Comparison of ENCODE assay signal across 9 cellular contexts in genomic region chr2:27080140-27080469, GRCh38. TPM values are rescaled to one million over a fixed set of nuclear protein-coding genes. Genes with fewer than 3 reads are reported as not detected.
DNase-seq lines count a peak whose midpoint lies in the region; ATAC-seq and TF ChIP-seq lines count a peak whose summit lies in the region.
"Had no signal": no experiment of that assay in that cellular context is flagged by ENCODE, and none has a peak within 500 bp of the region (broad histone marks: within the 10 kb centered on the region; RNA-seq: fewer than 3 reads in every experiment).

No MANE protein-coding gene starts in this region.

- CTCF ChIA-PET in activated CD4-positive, alpha-beta memory T cell treated with anti-CD3 and anti-CD28 coated beads for 36 hours (lab: Charles Lee): interaction anchor here (1.0 to 4.6 kb wide), 3 partner anchors 8 to 29 kb away, joined by 3 to 29 read pairs (median 12); partner anchors contain the start of genes AGBL5 and OST4

- in situ Hi-C loops in gastrocnemius medialis (cut with MboI; ENCODE audit: low sequenced_read_pairs in 4 of 4): loop anchor here (10.0 kb wide), 2 partner anchors 45 to 115 kb away; partner anchors contain the start of gene TMEM214 (in 3 of the 4)

- no peaks in the 10 kb centered on the region for H3K27me3 ChIP-seq in BLaER1
- H3K27me3 ChIP-seq in gastrocnemius medialis: no peaks in the 10 kb centered on the region

- TF ChIP-seq CTCF in fibroblast of villous mesenchyme (IDR thresholded peaks at IDR 0.05; ENCODE audit: insufficient read depth, low read depth, low read length): no peak
- no peak for TF ChIP-seq CTCF in gastrocnemius medialis (IDR thresholded peaks at IDR 0.05 in 4 of 5, conservative IDR thresholded peaks at IDR 0.05 in 1 of 5)

- H3K36me3 Mint-ChIP-seq in activated CD4-positive, alpha-beta memory T cell treated with anti-CD3 and anti-CD28 coated beads for 36 hours: no peaks in the 10 kb centered on the region

- peak overlapping the region; percentile 100 for H3K4me2 ChIP-seq in BLaER1

- ATAC-seq in gastrocnemius medialis (no peak), HG02610 (IDR thresholded peaks at IDR 0.05; ENCODE audit: unreplicated experiment) (no peak)

- peaks cover 27% of the 10 kb centered on the region for H3K4me1 Mint-ChIP-seq in activated CD4-positive, alpha-beta memory T cell treated with anti-CD3 and anti-CD28 coated beads for 36 hours (ENCODE audit: low read depth)

- DNase-seq in activated CD4-positive, alpha-beta memory T cell treated with anti-CD3 and anti-CD28 coated beads for 36 hours: no peak
- DNase-seq in fibroblast of villous mesenchyme (ENCODE audit: low read depth) (no peak), gastrocnemius medialis (no peak), HT-29 (ENCODE audit: low spot score) (no peak), DMS79 treated with DMSO at 0.1 percent for 48 hours (lab: John Stamatoyannopoulos, UW) (no peak), NOMO-1 treated with dmso at 0.1 percent for 144 hours (lab: John Stamatoyannopoulos, UW; ENCODE audit: unreplicated experiment) (no peak)
- DNase-seq: DMS153 had no signal

- H3K4me3 ChIP-seq in BLaER1 (peak overlapping the region; percentile 82), fibroblast of villous mesenchyme (ENCODE audit: low read depth, low read length) (peak overlapping the region; percentile 94), gastrocnemius medialis (peak overlapping the region in 1 of 4 donors; percentile 51)

- no peaks in the 10 kb centered on the region for H3K9me3 ChIP-seq in BLaER1
- H3K9me3 ChIP-seq in gastrocnemius medialis: no peaks in the 10 kb centered on the region

- no peaks in the 10 kb centered on the region for H3K27me3 Mint-ChIP-seq in activated CD4-positive, alpha-beta memory T cell treated with anti-CD3 and anti-CD28 coated beads for 36 hours

- TF ChIP-seq POLR2A in gastrocnemius medialis (IDR thresholded peaks at IDR 0.05): no peak

- H3K4me1 ChIP-seq in BLaER1 (peaks cover 84% of the 10 kb centered on the region), gastrocnemius medialis (peaks cover 13 to 34% of the 10 kb centered on the region in 2 donors)

- H3K36me3 ChIP-seq in BLaER1 (peaks cover 36% of the 10 kb centered on the region), gastrocnemius medialis (no peaks in the 10 kb centered on the region)

- peaks cover 21% of the 10 kb centered on the region; the same call in 1 of the 2 replicates for H4K20me1 ChIP-seq in BLaER1

- H3K27ac ChIP-seq in BLaER1: peak overlapping the region; percentile 95
- H3K27ac ChIP-seq in gastrocnemius medialis: peak overlapping the region; percentile 75 to 95 (median 86)

- intact Hi-C loops in activated CD4-positive, alpha-beta memory T cell treated with anti-CD3 and anti-CD28 coated beads for 36 hours (cut with micrococcal nuclease): no loop called here
- intact Hi-C loops in gastrocnemius medialis (cut with DNase I; ENCODE audit: low total_unique reads): loop anchor here (10.0 kb wide), 1 partner anchor 295 kb away; the partner anchor contains the start of genes EIF2B4 and SNX17

- H3K4me3 Mint-ChIP-seq in activated CD4-positive, alpha-beta memory T cell treated with anti-CD3 and anti-CD28 coated beads for 36 hours: no peak overlapping the region

- peak overlapping the region; percentile 96 for H3K9ac ChIP-seq in BLaER1

- POLR2A ChIA-PET in activated CD4-positive, alpha-beta memory T cell treated with anti-CD3 and anti-CD28 coated beads for 36 hours (lab: Charles Lee): interaction anchor here (2.5 kb wide), 1 partner anchor 8 kb away, joined by 21 read pairs; the partner anchor contains the start of gene OST4

- no peaks in the 10 kb centered on the region for H3K9me3 Mint-ChIP-seq in activated CD4-positive, alpha-beta memory T cell treated with anti-CD3 and anti-CD28 coated beads for 36 hours

- H3K27ac Mint-ChIP-seq in activated CD4-positive, alpha-beta memory T cell treated with anti-CD3 and anti-CD28 coated beads for 36 hours: peak overlapping the region; percentile 44

RNA-seq across cellular contexts. Expression of gene EMILIN1, which starts 1.7 kb away (rescaled TPM):
- total RNA-seq in activated CD4-positive, alpha-beta memory T cell treated with anti-CD3 and anti-CD28 coated beads for 36 hours: under 1 TPM; 0.29 to 0.51 TPM
- total RNA-seq in fibroblast of villous mesenchyme (144 and 160 TPM in 2 replicates), gastrocnemius medialis (10 to 100 TPM in 2 of 4 donors, 1 to 10 TPM in 2; 6.8 to 18.2 (median 11.3) TPM)
- total RNA-seq in HT-29 (2014; rRNA removed; shearing (Covaris generic)): 0.65 and 1.1 TPM in 2 replicates

RNA-seq across cellular contexts. Expression of gene KHK, which starts 6.5 kb away (rescaled TPM):
- total RNA-seq in activated CD4-positive, alpha-beta memory T cell treated with anti-CD3 and anti-CD28 coated beads for 36 hours: 10 to 100 TPM; 12.7 to 13.3 TPM
- 0.97 and 1.3 TPM in 2 replicates for total RNA-seq in fibroblast of villous mesenchyme
- 1 to 10 TPM in 2 of 4 donors, under 1 TPM in 1, not detected in 1; 0.91 to 5.4 (median 1.3) TPM for total RNA-seq in gastrocnemius medialis
- 4.1 and 4.2 TPM in 2 replicates for total RNA-seq in HT-29 (2014; rRNA removed; shearing (Covaris generic))

RNA-seq across cellular contexts. Expression of gene OST4, which starts 8.7 kb away (rescaled TPM):
- total RNA-seq in activated CD4-positive, alpha-beta memory T cell treated with anti-CD3 and anti-CD28 coated beads for 36 hours: 100 to 1,000 TPM; 307 to 310 TPM
- 239 and 282 TPM in 2 replicates for total RNA-seq in fibroblast of villous mesenchyme
- 100 to 1,000 TPM; 191 to 283 (median 251) TPM for total RNA-seq in gastrocnemius medialis
- total RNA-seq in HT-29 (2014; rRNA removed; shearing (Covaris generic)): 107 and 127 TPM in 2 replicates

RNA-seq across cellular contexts. Expression of gene AGBL5, which starts 28.6 kb away (rescaled TPM):
- total RNA-seq in activated CD4-positive, alpha-beta memory T cell treated with anti-CD3 and anti-CD28 coated beads for 36 hours: 10 to 100 TPM; 12.9 to 14.1 TPM
- total RNA-seq in fibroblast of villous mesenchyme: 27.7 and 35.0 TPM in 2 replicates
- total RNA-seq in gastrocnemius medialis: 1 to 10 TPM; 4.9 to 6.2 (median 5.7) TPM
- total RNA-seq in HT-29 (2014; rRNA removed; shearing (Covaris generic)): 28.1 and 34.5 TPM in 2 replicates

RNA-seq across cellular contexts. Expression of gene CGREF1, which starts 38.8 kb away (rescaled TPM):
- 1 to 10 TPM; 2.7 to 2.9 TPM for total RNA-seq in activated CD4-positive, alpha-beta memory T cell treated with anti-CD3 and anti-CD28 coated beads for 36 hours
- total RNA-seq in fibroblast of villous mesenchyme: under 0.01 TPM in 2 replicates
- 1 to 10 TPM; 1.2 to 7.1 (median 4.3) TPM for total RNA-seq in gastrocnemius medialis
- total RNA-seq in HT-29 (2014; rRNA removed; shearing (Covaris generic)): 38.2 and 42.0 TPM in 2 replicates
